17 cellular contexts compared by ENCODE assay signal in the genomic region with DNA sequence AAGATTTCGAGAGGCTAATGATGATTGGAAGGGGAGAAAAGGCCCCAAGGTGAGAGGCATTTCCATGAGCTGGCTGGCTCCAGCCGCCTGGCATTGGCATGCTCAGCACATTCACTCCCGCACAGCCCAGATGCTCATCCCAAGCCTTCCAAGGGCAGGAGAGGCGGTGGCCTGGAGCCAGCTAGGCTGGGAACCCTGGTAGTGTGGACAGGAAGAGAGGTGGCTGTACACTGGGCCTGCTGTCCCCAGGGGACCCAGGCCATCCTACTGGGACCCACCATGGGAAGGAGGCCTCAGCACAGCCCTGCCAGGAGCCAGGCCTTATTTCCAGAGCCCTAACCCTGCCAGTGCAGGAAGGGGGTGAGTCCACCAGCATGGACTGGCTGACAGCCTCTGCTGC.
DNase-seq lines count a peak whose midpoint lies in the region; ATAC-seq and TF ChIP-seq lines count a peak whose summit lies in the region.
"Had no signal": no experiment of that assay in that cellular context is flagged by ENCODE, and none has a peak within 500 bp of the region (broad histone marks: within the 10 kb centered on the region; RNA-seq: fewer than 3 reads in every experiment).

No MANE protein-coding gene starts in this region.

- peaks cover 0 to 8% (median 0%) of the 10 kb centered on the region in 7 donors for H3K27me3 ChIP-seq in heart right ventricle
- no peaks in the 10 kb centered on the region for H3K27me3 ChIP-seq in upper lobe of right lung
- H3K27me3 ChIP-seq in lower lobe of right lung (ENCODE audit: low read depth): no peaks in the 10 kb centered on the region

- H3K4me1 ChIP-seq in heart right ventricle: peaks cover 0 to 47% (median 25%) of the 10 kb centered on the region in 9 donors
- H3K4me1 ChIP-seq in upper lobe of right lung: peaks cover 11% of the 10 kb centered on the region
- peaks cover 11% of the 10 kb centered on the region for H3K4me1 ChIP-seq in lower lobe of right lung
- H3K4me1 ChIP-seq: suprapubic skin had no signal

- no peaks in the 10 kb centered on the region for H3K9me3 ChIP-seq in heart right ventricle
- H3K9me3 ChIP-seq in upper lobe of right lung: no peaks in the 10 kb centered on the region
- no peaks in the 10 kb centered on the region for H3K9me3 ChIP-seq in lower lobe of right lung
- H3K9me3 ChIP-seq: suprapubic skin had no signal

- no TSS peak for BruUV-seq in MCF 10A (replicated peaks; lab: Mats Ljungman, UMichigan)

- H3K36me3 ChIP-seq in heart right ventricle (peaks cover 0 to 12% (median 0%) of the 10 kb centered on the region in 9 donors), upper lobe of right lung (no peaks in the 10 kb centered on the region), lower lobe of right lung (no peaks in the 10 kb centered on the region)
- H3K36me3 ChIP-seq: suprapubic skin had no signal

- POLR2A ChIA-PET in MCF 10A (lab: Yijun Ruan, JAX): no interaction called here

- H3K4me3 Mint-ChIP-seq in MCF 10A (ENCODE audit: unreplicated experiment): no peak overlapping the region
- H3K4me3 Mint-ChIP-seq: activated CD8-positive, alpha-beta T cell treated with anti-CD3 and anti-CD28 coated beads, Interleukin-2, amount 10 ng/mL, durations not matched to agents 7 days and 5 days; CD4-positive, CD25-positive, alpha-beta regulatory T cell; naive thymus-derived CD8-positive, alpha-beta T cell had no signal

- H3K4me3 ChIP-seq in heart right ventricle: no peak overlapping the region
- no peak overlapping the region for H3K4me3 ChIP-seq in upper lobe of right lung
- H3K4me3 ChIP-seq in lower lobe of right lung: no peak overlapping the region
- H3K4me3 ChIP-seq: K562, suprapubic skin had no signal

- H3K27ac Mint-ChIP-seq in MCF 10A (ENCODE audit: low read depth, unreplicated experiment): no peak overlapping the region
- H3K27ac Mint-ChIP-seq: activated CD8-positive, alpha-beta T cell treated with anti-CD3 and anti-CD28 coated beads, Interleukin-2, amount 10 ng/mL, durations not matched to agents 7 days and 5 days; CD4-positive, CD25-positive, alpha-beta regulatory T cell had no signal

- peaks cover 25% of the 10 kb centered on the region for H3K4me1 Mint-ChIP-seq in MCF 10A (ENCODE audit: insufficient read depth, unreplicated experiment)
- H3K4me1 Mint-ChIP-seq: naive thymus-derived CD8-positive, alpha-beta T cell had no signal

- WGBS in heart right ventricle, 2 donors: 31 to 46% methylated on average over 4 of the region's 4 CpGs

- H3K27ac ChIP-seq in heart right ventricle (peak overlapping the region in 9 of 10 donors; percentile 16 to 82 (median 72)), upper lobe of right lung (no peak overlapping the region), lower lobe of right lung (no peak overlapping the region)
- H3K27ac ChIP-seq: suprapubic skin had no signal

- no peaks in the 10 kb centered on the region for H3K9me3 Mint-ChIP-seq in MCF 10A (ENCODE audit: unreplicated experiment)
- H3K9me3 Mint-ChIP-seq: CD4-positive, CD25-positive, alpha-beta regulatory T cell; naive thymus-derived CD8-positive, alpha-beta T cell had no signal

- CTCF ChIA-PET in MCF 10A (lab: Yijun Ruan, JAX): interaction anchor here (1.2 to 2.3 kb wide), 3 partner anchors 16 to 85 kb away, joined by 3 to 9 read pairs (median 4); no protein-coding TSS in a partner anchor

- peak; percentile 35 for DNase-seq in DMS53 (lab: John Stamatoyannopoulos, UW)
- DNase-seq in DMS53 treated with DMSO at 0.1 percent for 48 hours (lab: John Stamatoyannopoulos, UW; ENCODE audit: unreplicated experiment): no peak
- peak; percentile 8 for DNase-seq in RPMI8226
- peak; percentile 51 to 67 for DNase-seq in heart right ventricle
- peak; percentile 62 for DNase-seq in upper lobe of right lung
- DNase-seq in MCF 10A (ENCODE audit: unreplicated experiment): no peak
- DNase-seq in lower lobe of right lung: no peak
- DNase-seq in activated gamma-delta T cell treated with Interleukin-2 at 50 U/mL for 16 hours: no peak
- DNase-seq: 8988T; activated CD8-positive, alpha-beta T cell treated with anti-CD3 and anti-CD28 coated beads, Interleukin-2, amount 10 ng/mL, durations not matched to agents 7 days and 5 days; CD4-positive, CD25-positive, alpha-beta regulatory T cell; cerebellar nuclear complex; NCI-H1105 treated with DMSO at 0.1 percent for 48 hours; OCI-M1 had no signal

- peak; percentile 85 to 91 (median 90) for ATAC-seq in heart right ventricle
- no peak for ATAC-seq in upper lobe of right lung
- ATAC-seq in lower lobe of right lung: no peak
- ATAC-seq: activated CD8-positive, alpha-beta T cell treated with anti-CD3 and anti-CD28 coated beads, Interleukin-2, amount 10 ng/mL, durations not matched to agents 7 days and 5 days; K562; naive thymus-derived CD8-positive, alpha-beta T cell had no signal

- no peaks in the 10 kb centered on the region for H3K36me3 Mint-ChIP-seq in MCF 10A (ENCODE audit: insufficient read depth, unreplicated experiment)
- H3K36me3 Mint-ChIP-seq: CD4-positive, CD25-positive, alpha-beta regulatory T cell; naive thymus-derived CD8-positive, alpha-beta T cell had no signal

- no peaks in the 10 kb centered on the region for H3K27me3 Mint-ChIP-seq in MCF 10A (ENCODE audit: insufficient read depth, unreplicated experiment)

- intact Hi-C loops in heart right ventricle (cut with DNase I) (loop anchor here in 1 of 10 donors (5.0 kb wide), 1 partner anchor 75 kb away; no protein-coding TSS in a partner anchor), upper lobe of right lung (cut with DNase I) (no loop called here), MCF 10A (cut with micrococcal nuclease) (no loop called here), lower lobe of right lung (cut with DNase I) (no loop called here)

- TF ChIP-seq CTCF in heart right ventricle (IDR thresholded peaks at IDR 0.05) (no peak), upper lobe of right lung (IDR thresholded peaks at IDR 0.05) (no peak), MCF 10A (IDR thresholded peaks at IDR 0.05; ENCODE audit: unreplicated experiment) (no peak), lower lobe of right lung (IDR thresholded peaks at IDR 0.05) (no peak)

Comparison
In these comparisons a context has a peak if more than half of its experiments do, and no peak if none do; other contexts are left out.
1. DNase-seq: peak in DMS53 (single experiment), RPMI8226 (single experiment), heart right ventricle (2 of 2) and upper lobe of right lung (single experiment); none in DMS53 treated with DMSO at 0.1 percent for 48 hours (single experiment), MCF 10A (single experiment), lower lobe of right lung (single experiment) and activated gamma-delta T cell treated with Interleukin-2 at 50 U/mL for 16 hours (single experiment).
2. ATAC-seq: peak in heart right ventricle (8 of 8); none in upper lobe of right lung (single experiment) and lower lobe of right lung (0 of 2).
3. H3K27ac ChIP-seq: peak in heart right ventricle (9 of 10); none in upper lobe of right lung (single experiment) and lower lobe of right lung (single experiment).